In genomic region chr7:22845221-22845844, GRCh38 we compare ENCODE assay signal across 13 cellular contexts.
"Had no signal": no experiment of that assay in that cellular context is flagged by ENCODE, and none has a peak within 500 bp of the region (broad histone marks: within the 10 kb centered on the region; RNA-seq: fewer than 3 reads in every experiment).

No MANE protein-coding gene starts in this region.

- ATAC-seq: naive thymus-derived CD8-positive, alpha-beta T cell had no signal

- H3K27ac Mint-ChIP-seq: activated naive CD8-positive, alpha-beta T cell had no signal

- H3K4me3 ChIP-seq: hepatocyte, lower lobe of right lung, skin epidermis, tibial nerve, vagina had no signal

- H3K4me3 Mint-ChIP-seq: activated naive CD8-positive, alpha-beta T cell; naive thymus-derived CD8-positive, alpha-beta T cell had no signal

- H3K36me3 ChIP-seq: lower lobe of right lung, neutrophil, tibial nerve, vagina had no signal

- DNase-seq: activated gamma-delta T cell; activated T-cell treated with anti-CD3 and anti-CD28 coated beads, Interleukin-2, amount 50 U/mL, for 1 hour; amygdala; lower lobe of right lung; naive thymus-derived CD8-positive, alpha-beta T cell; retina; stimulated activated CD4-positive, alpha-beta T cell treated with anti-CD3 and anti-CD28 coated beads, Interleukin-4, amount 100 ng/mL, for 4 hours had no signal

- H3K27me3 Mint-ChIP-seq: activated naive CD8-positive, alpha-beta T cell had no signal

- H3K9me3 ChIP-seq: lower lobe of right lung, neutrophil, tibial nerve, vagina had no signal

- H3K9me3 Mint-ChIP-seq: naive thymus-derived CD8-positive, alpha-beta T cell had no signal

- H3K27me3 ChIP-seq: hepatocyte, neutrophil, tibial nerve, vagina had no signal

- H3K4me1 ChIP-seq: lower lobe of right lung, vagina had no signal

- H3K36me3 Mint-ChIP-seq: activated naive CD8-positive, alpha-beta T cell; naive thymus-derived CD8-positive, alpha-beta T cell had no signal

- H3K27ac ChIP-seq: hepatocyte, lower lobe of right lung, neutrophil, vagina had no signal
